28 cellular contexts compared by ENCODE assay signal in genomic region chr17:35191001-35191695, GRCh38. TPM values are rescaled to one million over a fixed set of nuclear protein-coding genes. Genes with fewer than 3 reads are reported as not detected.
"Had no signal": no experiment of that assay in that cellular context is flagged by ENCODE, and none has a peak within 500 bp of the region (broad histone marks: within the 10 kb centered on the region; RNA-seq: fewer than 3 reads in every experiment).

No MANE protein-coding gene starts in this region.

- H3K36me3 ChIP-seq: brain microvascular endothelial cell had no signal

- H3K27ac ChIP-seq: brain microvascular endothelial cell, cardiac muscle cell had no signal

- H3K27me3 Mint-ChIP-seq: activated naive CD8-positive, alpha-beta T cell; activated T-helper 17 cell treated with anti-CD3 and anti-CD28 coated beads, Interleukin-2, amount 50 U/mL, for 72 hours; T-helper 17 cell had no signal

- DNase-seq: activated CD4-positive, alpha-beta T cell treated with anti-CD3 and anti-CD28 coated beads for 48 hours; activated CD4-positive, alpha-beta T cell treated with anti-CD3 and anti-CD28 coated beads, Interleukin-2, amount 50 U/mL, for 48 hours; activated CD4-positive, CD25-positive, alpha-beta regulatory T cell treated with anti-CD3 and anti-CD28 coated beads, Interleukin-2, amount 50 U/mL, for 72 hours; activated gamma-delta T cell; activated naive CD4-positive, alpha-beta T cell treated with anti-CD3 and anti-CD28 coated beads for 36 hours; activated T-cell treated with anti-CD3 and anti-CD28 coated beads for 4 hours; activated T-cell treated with anti-CD3 and anti-CD28 coated beads, Interleukin-2, amount 50 U/mL, for 48 hours; amygdala; brain microvascular endothelial cell; Kasumi-1; KBM-7; NCI-H1048; NCI-H146; NCI-H187 treated with DMSO at 0.1 percent for 48 hours; NCI-H2081 treated with DMSO at 0.1 percent for 48 hours; NCI-H446; NCI-H524 treated with DMSO at 0.1 percent for 48 hours; PC-3; SHP77; T-helper 17 cell; T-helper 9 cell had no signal

- FAIRE-seq: RCC 7860 had no signal

- H3K4me1 Mint-ChIP-seq: WTC11 had no signal

- H3K27ac Mint-ChIP-seq: activated naive CD4-positive, alpha-beta T cell treated with anti-CD3 and anti-CD28 coated beads for 36 hours; activated T-helper 17 cell treated with anti-CD3 and anti-CD28 coated beads, Interleukin-2, amount 50 U/mL, for 72 hours; T-helper 17 cell; WTC11 had no signal

- H3K27me3 ChIP-seq: brain microvascular endothelial cell, cardiac muscle cell had no signal

- H3K4me3 ChIP-seq: cardiac muscle cell had no signal

- ATAC-seq: activated T-helper 17 cell treated with anti-CD3 and anti-CD28 coated beads, Interleukin-2, amount 50 U/mL, for 72 hours; PC-3; T-helper 17 cell; WTC11 had no signal

- H3K36me3 Mint-ChIP-seq: activated naive CD8-positive, alpha-beta T cell had no signal

- H3K4me3 Mint-ChIP-seq: activated naive CD4-positive, alpha-beta T cell treated with anti-CD3 and anti-CD28 coated beads for 36 hours; activated T-helper 17 cell treated with anti-CD3 and anti-CD28 coated beads, Interleukin-2, amount 50 U/mL, for 72 hours; T-helper 17 cell; WTC11 had no signal

RNA-seq across cellular contexts. Expression of gene SLC35G3, which starts 3.0 kb away (rescaled TPM):
- total RNA-seq: activated CD8-positive, alpha-beta memory T cell treated with anti-CD3 and anti-CD28 coated beads for 36 hours; activated naive CD4-positive, alpha-beta T cell treated with anti-CD3 and anti-CD28 coated beads for 36 hours; activated T-helper 17 cell treated with anti-CD3 and anti-CD28 coated beads, Interleukin-2, amount 50 U/mL, for 72 hours; cardiac muscle cell; PC-3; SK-MEL-5; WTC11 had no signal

RNA-seq across cellular contexts. Expression of gene UNC45B, which starts 43.5 kb away (rescaled TPM):
- total RNA-seq: activated CD8-positive, alpha-beta memory T cell treated with anti-CD3 and anti-CD28 coated beads for 36 hours; activated T-helper 17 cell treated with anti-CD3 and anti-CD28 coated beads, Interleukin-2, amount 50 U/mL, for 72 hours; PC-3; SK-MEL-5 had no signal
